In genomic region chr22:42617155-42617983, GRCh38 we compare ENCODE assay signal across 1 cellular context.
TF ChIP-seq lines count a peak whose summit lies in the region.

No MANE protein-coding gene starts in this region.

TF ChIP-seq in K562, 482 proteins besides CTCF, POLR2A, EP300 and RAD21:
- TF ChIP-seq IRF2 (CRISPR knock-in tag; IDR thresholded peaks at IDR 0.05) (no peak), SUPT5H (IDR thresholded peaks at IDR 0.05) (0 out of 2 replicates have a peak, but pooled peaks have one; percentile 20)
